In genomic region chr1:121396335-121397081, GRCh38 we compare ENCODE assay signal across 8 cellular contexts.
A peak's percentile ranks its signal among the peaks of the same experiment; 100 is the strongest.
DNase-seq lines count a peak whose midpoint lies in the region; ATAC-seq and TF ChIP-seq lines count a peak whose summit lies in the region.
"Not testable (repeated sequence)": the region's sequence is repeated elsewhere in the genome, so short reads cannot be mapped to it uniquely, and the experiment has no call there.

No MANE protein-coding gene starts in this region.

- H3K27ac Mint-ChIP-seq in activated T-cell treated with anti-CD3 and anti-CD28 coated beads, Interleukin-2, amount 50 U/mL, for 72 hours: peak overlapping the region; percentile 94

- not testable (repeated sequence) for DNase-seq in AG09309 (ENCODE audit: low read depth); SK-N-MC (ENCODE audit: low read depth, low spot score); colonic mucosa; right atrium auricular region (ENCODE audit: low spot score)
- DNase-seq in HL-60 (ENCODE audit: low read depth in 1 of 2, low spot score in 1 of 2) (peak in 1 of 2 experiments; percentile 9), myocyte (ENCODE audit: low read depth) (peak; percentile 26)
- peak; percentile 25 to 44 for DNase-seq in activated T-cell treated with anti-CD3 and anti-CD28 coated beads, Interleukin-2, amount 50 U/mL, for 72 hours
- peak; percentile 13 for DNase-seq in stimulated activated CD4-positive, alpha-beta T cell treated with anti-CD3 and anti-CD28 coated beads, Interleukin-12 subunit alpha, Interleukin-12 subunit beta, amount 100 ng/mL, for 4 hours

- not testable (repeated sequence) for ATAC-seq in activated T-cell treated with anti-CD3 and anti-CD28 coated beads, Interleukin-2, amount 50 U/mL, for 72 hours (replicated peaks in 1 of 2)

- peaks cover 14 to 15% of the 10 kb centered on the region in 2 donors for H3K9me3 Mint-ChIP-seq in activated T-cell treated with anti-CD3 and anti-CD28 coated beads, Interleukin-2, amount 50 U/mL, for 72 hours

- not testable (repeated sequence) for H3K36me3 ChIP-seq in SK-N-MC (ENCODE audit: insufficient read depth, low read length); colonic mucosa; right atrium auricular region

- H3K9ac ChIP-seq in SK-N-MC (ENCODE audit: insufficient read length); colonic mucosa (ENCODE audit: low read depth in 2 of 2, low read length in 2 of 2): not testable (repeated sequence)

- peaks cover 14% of the 10 kb centered on the region for H3K27me3 Mint-ChIP-seq in activated T-cell treated with anti-CD3 and anti-CD28 coated beads, Interleukin-2, amount 50 U/mL, for 72 hours (ENCODE audit: low read depth)

- H3K27me3 ChIP-seq in HL-60 (ENCODE audit: insufficient read depth, poor library complexity, severe bottlenecking); colonic mucosa; right atrium auricular region: not testable (repeated sequence)

- peaks cover 17 to 19% of the 10 kb centered on the region in 2 donors for H3K36me3 Mint-ChIP-seq in activated T-cell treated with anti-CD3 and anti-CD28 coated beads, Interleukin-2, amount 50 U/mL, for 72 hours (ENCODE audit: insufficient read depth in 2 of 2)

- H3K27ac ChIP-seq in HL-60 (replicated peaks); SK-N-MC; colonic mucosa: not testable (repeated sequence)
- H3K27ac ChIP-seq in right atrium auricular region: peak overlapping the region; percentile 49 to 63

- peak overlapping the region; percentile 91 to 97 for H3K4me3 Mint-ChIP-seq in activated T-cell treated with anti-CD3 and anti-CD28 coated beads, Interleukin-2, amount 50 U/mL, for 72 hours

- H3K9me3 ChIP-seq in SK-N-MC (ENCODE audit: low read depth, low read length); colonic mucosa; right atrium auricular region: not testable (repeated sequence)

- intact Hi-C loops in colonic mucosa (cut with DNase I): not testable (repeated sequence)

- H3K4me1 Mint-ChIP-seq in activated T-cell treated with anti-CD3 and anti-CD28 coated beads, Interleukin-2, amount 50 U/mL, for 72 hours (ENCODE audit: low read depth): not testable (repeated sequence)

- peak overlapping the region; percentile 49 for H3K4me3 ChIP-seq in AG09309 (ENCODE audit: control insufficient read depth, low read depth, low read length)
- peak overlapping the region; percentile 39 for H3K4me3 ChIP-seq in HL-60 (replicated peaks; ENCODE audit: insufficient read depth, low read length)
- peak overlapping the region; percentile 75 for H3K4me3 ChIP-seq in SK-N-MC
- peak overlapping the region; percentile 24 for H3K4me3 ChIP-seq in colonic mucosa
- H3K4me3 ChIP-seq in right atrium auricular region: peak overlapping the region; percentile 46 to 64

- not testable (repeated sequence) for TF ChIP-seq CTCF in AG09309 (IDR thresholded peaks at IDR 0.05; ENCODE audit: control insufficient read depth, insufficient read depth, low read depth, low read length, missing control alignments); HL-60 (IDR thresholded peaks at IDR 0.05; ENCODE audit: insufficient read depth, low read length); colonic mucosa (IDR thresholded peaks at IDR 0.05)
- TF ChIP-seq CTCF in right atrium auricular region (IDR thresholded peaks at IDR 0.05): peak in 1 of 2 donors; percentile 39

- not testable (repeated sequence) for H3K4me1 ChIP-seq in colonic mucosa, right atrium auricular region

Comparison
In these comparisons a context has a peak if more than half of its experiments do, and no peak if none do; other contexts are left out.
1. H3K4me3 ChIP-seq: peak in every context shown above with its lines; median percentile 75 in SK-N-MC; 55 in right atrium auricular region; 49 in AG09309; 39 in HL-60; 24 in colonic mucosa.